20 cellular contexts compared by ENCODE assay signal in genomic region chr1:229334716-229335115, GRCh38. TPM values are rescaled to one million over a fixed set of nuclear protein-coding genes. Genes with fewer than 3 reads are reported as not detected.
DNase-seq lines count a peak whose midpoint lies in the region; ATAC-seq, FAIRE-seq and TF ChIP-seq lines count a peak whose summit lies in the region.
"Had no signal": no experiment of that assay in that cellular context is flagged by ENCODE, and none has a peak within 500 bp of the region (broad histone marks: within the 10 kb centered on the region; RNA-seq: fewer than 3 reads in every experiment).

No MANE protein-coding gene starts in this region.

- H3K9me3 ChIP-seq in Caco-2 (no peaks in the 10 kb centered on the region; the same call in 1 of the 2 replicates), HEK293 (ENCODE audit: control insufficient read depth, insufficient read depth, low read depth, low read length) (no peaks in the 10 kb centered on the region), astrocyte (ENCODE audit: insufficient read depth, low read depth, low read length) (peaks cover 2% of the 10 kb centered on the region), osteoblast (ENCODE audit: low read depth, low read length) (no peaks in the 10 kb centered on the region), uterus (no peaks in the 10 kb centered on the region)
- H3K9me3 ChIP-seq: HAP-1 had no signal

- H3K27me3 Mint-ChIP-seq in Caco-2 (ENCODE audit: insufficient read depth, unreplicated experiment) = no peaks in the 10 kb centered on the region
- H3K27me3 Mint-ChIP-seq in astrocyte (ENCODE audit: low read depth, unreplicated experiment) = no peaks in the 10 kb centered on the region

- H3K4me1 ChIP-seq in Caco-2 (peaks cover 6% of the 10 kb centered on the region; the same call in 1 of the 2 replicates), HEK293 (ENCODE audit: control insufficient read depth, insufficient read depth, low read length) (peaks cover 20% of the 10 kb centered on the region), astrocyte (ENCODE audit: insufficient read depth, low read length) (no peaks in the 10 kb centered on the region), osteoblast (ENCODE audit: insufficient read depth, low read length) (peaks cover 4% of the 10 kb centered on the region), uterus (no peaks in the 10 kb centered on the region)
- H3K4me1 ChIP-seq: A549 had no signal

- no peak for FAIRE-seq in astrocyte (lab: Jason Lieb, UNC)
- FAIRE-seq: A549, H1, HTR-8/SVneo, K562 had no signal

- no peaks in the 10 kb centered on the region for H3K27me3 ChIP-seq in Caco-2 (replicated peaks; ENCODE audit: control insufficient read depth, insufficient read depth, low read length)
- no peaks in the 10 kb centered on the region for H3K27me3 ChIP-seq in astrocyte (ENCODE audit: insufficient read depth, low read length)
- no peaks in the 10 kb centered on the region for H3K27me3 ChIP-seq in osteoblast (ENCODE audit: insufficient read depth, low read length)
- H3K27me3 ChIP-seq in uterus = no peaks in the 10 kb centered on the region

- POLR2A ChIA-PET in Caco-2 (lab: Charles Lee) (no interaction called here), HEK293 (lab: Yijun Ruan, JAX) (no interaction called here)

- peaks cover 3% of the 10 kb centered on the region; the same call in 1 of the 2 replicates for H3K36me3 ChIP-seq in Caco-2 (ENCODE audit: control insufficient read depth, insufficient read depth, low read length)
- H3K36me3 ChIP-seq in HEK293 (ENCODE audit: control insufficient read depth in 2 of 2, insufficient read depth in 1 of 2, low read length in 2 of 2) = peaks cover 15 to 21% of the 10 kb centered on the region in 2 experiments; a peak in 2 of 3 replicates
- H3K36me3 ChIP-seq in astrocyte (ENCODE audit: insufficient read depth, low read length) = no peaks in the 10 kb centered on the region
- H3K36me3 ChIP-seq in osteoblast (ENCODE audit: insufficient read depth, low read length) = peaks cover 3% of the 10 kb centered on the region
- H3K36me3 ChIP-seq in uterus = no peaks in the 10 kb centered on the region
- H3K36me3 ChIP-seq: HAP-1 had no signal

- H3K9me3 Mint-ChIP-seq in Caco-2 (ENCODE audit: unreplicated experiment) (no peaks in the 10 kb centered on the region), astrocyte (ENCODE audit: unreplicated experiment) (peaks cover 2% of the 10 kb centered on the region)

- H3K27ac Mint-ChIP-seq in Caco-2 (ENCODE audit: unreplicated experiment) (peak overlapping the region; percentile 62), astrocyte (ENCODE audit: unreplicated experiment) (peak overlapping the region; percentile 53)

- intact Hi-C loops in Caco-2 (cut with micrococcal nuclease; ENCODE audit: unreplicated experiment) (no loop called here), uterus (cut with DNase I; ENCODE audit: low total_unique reads) (no loop called here)

- no peak for ATAC-seq in HG02623 (IDR thresholded peaks at IDR 0.05; ENCODE audit: unreplicated experiment)
- ATAC-seq: A549, K562 had no signal

- H2AFZ ChIP-seq in astrocyte (ENCODE audit: low read depth, low read length) (no peak overlapping the region), osteoblast (ENCODE audit: low read length) (no peak overlapping the region)

- peaks cover 6% of the 10 kb centered on the region for H4K20me1 ChIP-seq in astrocyte (ENCODE audit: insufficient read depth, low read length)
- H4K20me1 ChIP-seq in osteoblast (ENCODE audit: insufficient read depth, low read length) = no peaks in the 10 kb centered on the region

- BruUV-seq in Caco-2 (replicated peaks; lab: Mats Ljungman, UMichigan) = no TSS peak

- no peak overlapping the region for H3K4me3 ChIP-seq in Caco-2 (ENCODE audit: low read depth, low read length)
- H3K4me3 ChIP-seq in HEK293 (ENCODE audit: low read depth, low read length) = no peak overlapping the region
- H3K4me3 ChIP-seq in astrocyte (ENCODE audit: insufficient read depth, low read depth, low read length) = no peak overlapping the region
- H3K4me3 ChIP-seq in osteoblast (ENCODE audit: insufficient read depth, low read length) = no peak overlapping the region
- no peak overlapping the region for H3K4me3 ChIP-seq in uterus
- H3K4me3 ChIP-seq: A549, HAP-1, K562 had no signal

- H3K36me3 Mint-ChIP-seq in Caco-2 (ENCODE audit: insufficient read depth, unreplicated experiment) (peaks cover 24% of the 10 kb centered on the region), astrocyte (ENCODE audit: low read depth, unreplicated experiment) (peaks cover 7% of the 10 kb centered on the region)

- DNase-seq in Caco-2 = no peak
- DNase-seq in astrocyte (ENCODE audit: low read depth) = no peak
- peak; percentile 59 for DNase-seq in osteoblast (ENCODE audit: insufficient read length, low spot score, missing footprints)
- DNase-seq in uterus = no peak
- no peak for DNase-seq in KBM-7
- DNase-seq: AML-193; Calu3; CD4-positive, alpha-beta memory T cell; DMS79 treated with DMSO at 0.1 percent for 48 hours; GF-D8; IMR-90 had no signal

- H3K4me2 ChIP-seq in astrocyte (ENCODE audit: low read length) (no peak overlapping the region), osteoblast (ENCODE audit: insufficient read depth, low read length) (no peak overlapping the region)
- H3K4me2 ChIP-seq: A549 had no signal

- no peak for TF ChIP-seq POLR2A in uterus (IDR thresholded peaks at IDR 0.05)

- TF ChIP-seq CTCF in Caco-2 (IDR thresholded peaks at IDR 0.05; ENCODE audit: insufficient read depth in 1 of 2, low read depth in 1 of 2, low read length in 1 of 2, severe bottlenecking in 1 of 2, unreplicated experiment in 1 of 2) (no peak), HEK293 (tag by site-specific recombination; IDR thresholded peaks at IDR 0.05) (no peak), astrocyte (IDR thresholded peaks at IDR 0.05; ENCODE audit: insufficient read depth, low read depth, low read length) (no peak), osteoblast (IDR thresholded peaks at IDR 0.05; ENCODE audit: extremely low read depth, low read depth, low read length) (no peak), uterus (IDR thresholded peaks at IDR 0.05) (no peak)

- H3K4me3 Mint-ChIP-seq in Caco-2 (ENCODE audit: unreplicated experiment) = no peak overlapping the region
- no peak overlapping the region for H3K4me3 Mint-ChIP-seq in astrocyte (ENCODE audit: unreplicated experiment)
- H3K4me3 Mint-ChIP-seq: CD4-positive, alpha-beta memory T cell had no signal

- CTCF ChIA-PET in Caco-2 (lab: Charles Lee) (no interaction called here), HEK293 (lab: Yijun Ruan, JAX) (interaction anchor here (0.6 to 0.7 kb wide), 2 partner anchors 120 to 784 kb away, joined by 4 to 5 read pairs; no protein-coding TSS in a partner anchor)

- no peak overlapping the region for H3K9ac ChIP-seq in astrocyte (ENCODE audit: low read length)

- H3K79me2 ChIP-seq in astrocyte (ENCODE audit: insufficient read depth, low read length) (peaks cover 26% of the 10 kb centered on the region), osteoblast (ENCODE audit: insufficient read depth, low read length) (peaks cover 21% of the 10 kb centered on the region)

- H3K4me1 Mint-ChIP-seq in Caco-2 (ENCODE audit: low read depth, unreplicated experiment) (peaks cover 12% of the 10 kb centered on the region), astrocyte (ENCODE audit: low read depth, unreplicated experiment) (peaks cover 5% of the 10 kb centered on the region)

- in situ Hi-C loops in KBM-7 (cut with MboI; ENCODE audit: low pct_unique_long_range_greater_than_20kb, low sequenced_read_pairs) = no loop called here

- H3K27ac ChIP-seq in HEK293 (ENCODE audit: extremely low read depth, low read depth, low read length) (no peak overlapping the region), astrocyte (ENCODE audit: low read depth, low read length) (no peak overlapping the region), osteoblast (ENCODE audit: low read depth, low read length) (no peak overlapping the region), uterus (no peak overlapping the region)
- H3K27ac ChIP-seq: 22Rv1, A549, C4-2B had no signal

TF ChIP-seq in HEK293, 187 proteins besides CTCF, POLR2A, EP300 and RAD21:
- 0 out of 2 replicates have a peak, but pooled peaks have one; percentile 13 for TF ChIP-seq PRDM1 (tag by site-specific recombination; IDR thresholded peaks at IDR 0.05)
- no peak for TF ChIP-seq ZNF140 (tag by site-specific recombination; IDR thresholded peaks at IDR 0.05)
- no peak for TF ChIP-seq ZNF791 (tag by site-specific recombination; IDR thresholded peaks at IDR 0.05)
- no peak for TF ChIP-seq ZNF423 (tag by site-specific recombination; IDR thresholded peaks at IDR 0.05)
- no peak for TF ChIP-seq ZFP41 (tag by site-specific recombination; IDR thresholded peaks at IDR 0.05; ENCODE audit: borderline replicate concordance)
- TF ChIP-seq ZNF624 (tag by site-specific recombination; IDR thresholded peaks at IDR 0.05) = no peak
- TF ChIP-seq KLF16 (tag by site-specific recombination; IDR thresholded peaks at IDR 0.05) = no peak

RNA-seq across cellular contexts. Expression of gene CCSAP, which starts 8.1 kb away (rescaled TPM):
- total RNA-seq in Caco-2 (2022) (11.3 and 11.5 TPM in 2 replicates), astrocyte (7.6 and 8.0 TPM in 2 replicates), osteoblast (9.1 and 9.4 TPM in 2 replicates), uterus (10 to 100 TPM in 1 of 4 donors, 1 to 10 TPM in 2, under 1 TPM in 1; 0.51 to 14.2 (median 4.3) TPM)
